Comparison of ENCODE assay signal across 18 cellular contexts in the genomic region with DNA sequence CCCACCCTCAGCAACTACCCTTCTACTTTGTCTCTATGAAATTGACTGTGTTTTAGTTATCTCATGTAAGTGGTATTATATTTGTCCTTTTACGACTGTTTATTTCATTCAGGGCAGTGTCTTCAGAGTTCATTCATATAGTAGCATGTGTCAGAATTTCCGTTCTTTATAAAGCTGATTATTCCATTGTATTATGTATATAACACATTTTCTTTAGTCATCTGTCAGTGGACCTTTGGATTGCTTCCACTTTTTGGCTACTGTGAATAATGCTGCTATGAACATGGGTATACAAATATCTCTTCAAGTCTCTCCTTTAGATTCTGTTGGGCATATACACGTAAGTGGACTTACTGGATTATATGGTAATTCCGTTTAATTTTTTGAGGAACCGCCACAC.
"Had no signal": no experiment of that assay in that cellular context is flagged by ENCODE, and none has a peak within 500 bp of the region (broad histone marks: within the 10 kb centered on the region; RNA-seq: fewer than 3 reads in every experiment).

No MANE protein-coding gene starts in this region.

- H3K27me3 Mint-ChIP-seq: naive thymus-derived CD8-positive, alpha-beta T cell; stimulated activated memory B cell treated with anti-CD40 and anti-IgM and Interleukin-4, amounts not matched to agents 10 μg/mL and 1 μg/mL and 100 μg/mL, for 72 hours; stimulated activated naive CD8-positive, alpha-beta T cell treated with anti-CD3 and anti-CD28 coated beads, Interleukin-15, Interleukin-2, amounts not matched to agents 100 ng/mL and 50 ng/mL, for 24 hours had no signal

- H3K27ac Mint-ChIP-seq: naive thymus-derived CD8-positive, alpha-beta T cell; stimulated activated memory B cell treated with anti-CD40 and anti-IgM and Interleukin-4, amounts not matched to agents 10 μg/mL and 1 μg/mL and 100 μg/mL, for 72 hours; stimulated activated naive CD8-positive, alpha-beta T cell treated with anti-CD3 and anti-CD28 coated beads, Interleukin-15, Interleukin-2, amounts not matched to agents 100 ng/mL and 50 ng/mL, for 24 hours had no signal

- ATAC-seq: mucosa of descending colon; naive thymus-derived CD8-positive, alpha-beta T cell; right cardiac atrium; stimulated activated memory B cell treated with anti-CD40 and anti-IgM and Interleukin-4, amounts not matched to agents 10 μg/mL and 1 μg/mL and 100 μg/mL, for 72 hours had no signal

- DNase-seq: heart left ventricle; hippocampal formation; mammary epithelial cell; mucosa of descending colon; naive thymus-derived CD8-positive, alpha-beta T cell; ovary; right cardiac atrium; spleen; stimulated activated CD4-positive, alpha-beta T cell treated with anti-CD3 and anti-CD28 coated beads, Interleukin-15, amount 100 ng/mL, for 24 hours; stimulated activated CD4-positive, alpha-beta T cell treated with anti-CD3 and anti-CD28 coated beads, Interleukin-1b, Interleukin-23, amount 100 ng/mL, for 48 hours; stimulated activated CD4-positive, alpha-beta T cell treated with anti-CD3 and anti-CD28 coated beads, Interleukin-4, amount 100 ng/mL, for 24 hours; tibial artery; upper lobe of left lung; uterus had no signal

- H3K4me3 Mint-ChIP-seq: naive thymus-derived CD8-positive, alpha-beta T cell; stimulated activated memory B cell treated with anti-CD40 and anti-IgM and Interleukin-4, amounts not matched to agents 10 μg/mL and 1 μg/mL and 100 μg/mL, for 72 hours; stimulated activated naive CD8-positive, alpha-beta T cell treated with anti-CD3 and anti-CD28 coated beads, Interleukin-15, Interleukin-2, amounts not matched to agents 100 ng/mL and 50 ng/mL, for 24 hours had no signal

- H3K27me3 ChIP-seq: heart left ventricle, neutrophil, ovary, spleen, tibial artery, upper lobe of left lung, uterus had no signal

- FAIRE-seq: frontal cortex had no signal

- H3K27ac ChIP-seq: neutrophil, ovary, spleen, tibial artery, upper lobe of left lung, uterus had no signal

- H3K9me3 ChIP-seq: heart left ventricle, mucosa of descending colon, neutrophil, ovary, spleen, tibial artery, upper lobe of left lung, uterus had no signal

- H3K4me3 ChIP-seq: heart left ventricle, mucosa of descending colon, ovary, spleen, tibial artery, upper lobe of left lung, uterus had no signal

- H3K4me1 ChIP-seq: tibial artery, uterus had no signal

- H3K36me3 ChIP-seq: ovary, uterus had no signal

- H3K9me3 Mint-ChIP-seq: naive thymus-derived CD8-positive, alpha-beta T cell; stimulated activated memory B cell treated with anti-CD40 and anti-IgM and Interleukin-4, amounts not matched to agents 10 μg/mL and 1 μg/mL and 100 μg/mL, for 72 hours; stimulated activated naive CD8-positive, alpha-beta T cell treated with anti-CD3 and anti-CD28 coated beads, Interleukin-15, Interleukin-2, amounts not matched to agents 100 ng/mL and 50 ng/mL, for 24 hours had no signal
